ENCODE assay signal across 8 cellular contexts in genomic region chr1:21937372-21938121, GRCh38. TPM values are rescaled to one million over a fixed set of nuclear protein-coding genes. Genes with fewer than 3 reads are reported as not detected.
A peak's percentile ranks its signal among the peaks of the same experiment; 100 is the strongest.
DNase-seq lines count a peak whose midpoint lies in the region; ATAC-seq and TF ChIP-seq lines count a peak whose summit lies in the region.

No MANE protein-coding gene starts in this region.

- peaks cover 25 to 29% of the 10 kb centered on the region in 2 donors for H3K4me1 ChIP-seq in breast epithelium
- peaks cover 0 to 88% (median 83%) of the 10 kb centered on the region in 4 donors for H3K4me1 ChIP-seq in sigmoid colon

- H3K36me3 ChIP-seq in breast epithelium (no peaks in the 10 kb centered on the region), sigmoid colon (no peaks in the 10 kb centered on the region)

- H3K9me3 ChIP-seq in breast epithelium, result no peaks in the 10 kb centered on the region
- H3K9me3 ChIP-seq in iPS-18c (ENCODE audit: control insufficient read depth, insufficient read depth, low read length), result peaks cover 2% of the 10 kb centered on the region
- no peaks in the 10 kb centered on the region for H3K9me3 ChIP-seq in sigmoid colon

- H3K27me3 ChIP-seq in breast epithelium (no peaks in the 10 kb centered on the region), sigmoid colon (no peaks in the 10 kb centered on the region)

- intact Hi-C loops in breast epithelium (cut with DNase I; ENCODE audit: low total_unique reads), result no loop called here
- intact Hi-C loops in sigmoid colon (cut with DNase I), result loop anchor here (10.0 kb wide), 1 partner anchor 603 kb away; no protein-coding TSS in a partner anchor

- peak; percentile 78 for DNase-seq in AG10803 (ENCODE audit: low read depth)
- peak; percentile 71 for DNase-seq in NCI-H1105 treated with DMSO at 0.1 percent for 48 hours (lab: John Stamatoyannopoulos, UW)
- peak; percentile 75 to 82 for DNase-seq in breast epithelium (ENCODE audit: low spot score in 2 of 2)
- DNase-seq in sigmoid colon, result peak; percentile 94

- H3K27ac ChIP-seq in VCaP (peak overlapping the region; percentile 85), breast epithelium (peak overlapping the region; percentile 87 to 94), sigmoid colon (peak overlapping the region; percentile 92 to 99 (median 96))

- TF ChIP-seq POLR2A in breast epithelium (IDR thresholded peaks at IDR 0.05) (no peak), sigmoid colon (IDR thresholded peaks at IDR 0.05) (peak in 1 of 2 donors; percentile 72)

- H3K4me3 ChIP-seq in AG10803 (ENCODE audit: low read length) (peak overlapping the region; percentile 42), breast epithelium (peak overlapping the region; percentile 45 to 91 (median 72)), iPS-18c (ENCODE audit: insufficient read depth, low read depth, low read length) (peak overlapping the region; percentile 65), sigmoid colon (peak overlapping the region; percentile 0 to 95 (median 68))

- TF ChIP-seq CTCF in AG10803 (conservative IDR thresholded peaks at IDR 0.05; ENCODE audit: low read length) (no peak), VCaP (conservative IDR thresholded peaks at IDR 0.05) (no peak), breast epithelium (IDR thresholded peaks at IDR 0.05) (no peak), sigmoid colon (IDR thresholded peaks at IDR 0.05) (no peak)

- ATAC-seq in GM21360 (IDR thresholded peaks at IDR 0.05; ENCODE audit: unreplicated experiment) (peak; percentile 59), GM19328 (IDR thresholded peaks at IDR 0.05; ENCODE audit: unreplicated experiment) (no peak)

- WGBS in sigmoid colon, 2 donors, result 10 to 11% methylated on average over 69 of the region's 69 CpGs

- TF ChIP-seq EP300 in sigmoid colon (IDR thresholded peaks at IDR 0.05), result no peak

RNA-seq across cellular contexts. Expression of gene HSPG2, which starts 0.4 kb away (rescaled TPM):
- total RNA-seq in breast epithelium, result 100 to 1,000 TPM in 1 of 3 donors, 10 to 100 TPM in 2; 48.3 to 219 (median 95.0) TPM
- total RNA-seq in sigmoid colon, result 100 to 1,000 TPM in 3 of 4 donors, 10 to 100 TPM in 1; 66.3 to 761 (median 213) TPM
- polyA plus RNA-seq in sigmoid colon, result 100 to 1,000 TPM in 1 of 3 donors, 10 to 100 TPM in 1, 1 to 10 TPM in 1; 6.0 to 104 (median 10.4) TPM

RNA-seq across cellular contexts. Expression of gene CELA3B, which starts 39.3 kb away (rescaled TPM):
- total RNA-seq in breast epithelium, result not detected
- total RNA-seq in sigmoid colon, result not detected
- polyA plus RNA-seq in sigmoid colon, result 1 to 10 TPM in 2 of 3 donors, under 1 TPM in 1; 0.20 to 6.9 (median 6.0) TPM
